ENCODE assay signal across 23 cellular contexts in genomic region chr21:34116569-34116968, GRCh38. TPM values are rescaled to one million over a fixed set of nuclear protein-coding genes. Genes with fewer than 3 reads are reported as not detected.
DNase-seq lines count a peak whose midpoint lies in the region; ATAC-seq, FAIRE-seq and TF ChIP-seq lines count a peak whose summit lies in the region.
"Had no signal": no experiment of that assay in that cellular context is flagged by ENCODE, and none has a peak within 500 bp of the region (broad histone marks: within the 10 kb centered on the region; RNA-seq: fewer than 3 reads in every experiment).

No MANE protein-coding gene starts in this region.

- H3K36me3 ChIP-seq in Caco-2 (ENCODE audit: control insufficient read depth, insufficient read depth, low read length) (no peaks in the 10 kb centered on the region), neural progenitor cell (peaks cover 16% of the 10 kb centered on the region)
- H3K36me3 ChIP-seq: Peyer's patch had no signal

- peak; percentile 42 to 83 for DNase-seq in Caco-2
- DNase-seq in GM12892 (ENCODE audit: insufficient read length), result no peak
- no peak for DNase-seq in neural progenitor cell (ENCODE audit: low spot score)
- no peak for DNase-seq in D721Med (ENCODE audit: insufficient read length, low spot score)
- DNase-seq in omental fat pad (ENCODE audit: low spot score), result no peak
- DNase-seq: Calu3; CD8-positive, alpha-beta T cell; GDM1; HCEC 1CT; IMR-90; NCI-H1105 treated with DMSO at 0.1 percent for 48 hours; NCI-H2029 treated with DMSO at 0.1 percent for 48 hours; NCI-H2171; NCI-H345; NCI-H524; NCI-H82; Peyer's patch had no signal

- POLR2A ChIA-PET in Caco-2 (lab: Charles Lee), result no interaction called here

- H3K4me3 ChIP-seq in Caco-2 (ENCODE audit: low read depth, low read length) (no peak overlapping the region), neural progenitor cell (no peak overlapping the region)
- H3K4me3 ChIP-seq: BLaER1, GM23338, Peyer's patch had no signal

- peak; percentile 82 for FAIRE-seq in GM12892 (lab: Jason Lieb, UNC)
- FAIRE-seq in endometrium (lab: Jason Lieb, UNC), result peak; percentile 78
- no peak for FAIRE-seq in D721Med (lab: Jason Lieb, UNC)
- FAIRE-seq: HTR-8/SVneo had no signal

- H3K9ac ChIP-seq in neural progenitor cell, result no peak overlapping the region
- H3K9ac ChIP-seq: BLaER1, KMS-11 had no signal

- H3K9me3 ChIP-seq in Caco-2 (no peaks in the 10 kb centered on the region), neural progenitor cell (ENCODE audit: low read depth) (no peaks in the 10 kb centered on the region)
- H3K9me3 ChIP-seq: Peyer's patch had no signal

- H3K36me3 Mint-ChIP-seq in Caco-2 (ENCODE audit: insufficient read depth, unreplicated experiment), result peaks cover 46% of the 10 kb centered on the region
- H3K36me3 Mint-ChIP-seq in neural progenitor cell, result peaks cover 63% of the 10 kb centered on the region

- no peaks in the 10 kb centered on the region for H3K27me3 ChIP-seq in Caco-2 (replicated peaks; ENCODE audit: control insufficient read depth, insufficient read depth, low read length)
- no peaks in the 10 kb centered on the region for H3K27me3 ChIP-seq in neural progenitor cell
- H3K27me3 ChIP-seq: BLaER1, Peyer's patch had no signal

- peaks cover 2% of the 10 kb centered on the region for H3F3A ChIP-seq in neural progenitor cell (ENCODE audit: low read depth)

- peaks cover 20% of the 10 kb centered on the region for H3K4me1 Mint-ChIP-seq in Caco-2 (ENCODE audit: low read depth, unreplicated experiment)
- H3K4me1 Mint-ChIP-seq in neural progenitor cell, result peaks cover 29% of the 10 kb centered on the region

- no peaks in the 10 kb centered on the region for H3K27me3 Mint-ChIP-seq in Caco-2 (ENCODE audit: insufficient read depth, unreplicated experiment)
- H3K27me3 Mint-ChIP-seq in neural progenitor cell (ENCODE audit: insufficient read depth, low read depth), result peaks cover 5% of the 10 kb centered on the region

- ATAC-seq in omental fat pad (ENCODE audit: low FRiP score) (no peak), GM19324 (IDR thresholded peaks at IDR 0.05; ENCODE audit: low FRiP score, unreplicated experiment) (no peak)
- ATAC-seq: CD8-positive, alpha-beta T cell; GM23338 had no signal

- H2AFZ ChIP-seq in neural progenitor cell (replicated peaks), result no peak overlapping the region
- H2AFZ ChIP-seq: GM23338 had no signal

- H3K4me3 Mint-ChIP-seq in Caco-2 (ENCODE audit: unreplicated experiment) (no peak overlapping the region), neural progenitor cell (no peak overlapping the region)
- H3K4me3 Mint-ChIP-seq: CD8-positive, alpha-beta T cell; GM23338 had no signal

- peaks cover 47% of the 10 kb centered on the region for H3K4me1 ChIP-seq in Caco-2
- H3K4me1 ChIP-seq in neural progenitor cell, result peaks cover 19% of the 10 kb centered on the region
- H3K4me1 ChIP-seq: BLaER1, Peyer's patch had no signal

- CTCF ChIA-PET in Caco-2 (lab: Charles Lee), result interaction anchor here (0.6 to 0.9 kb wide), 3 partner anchors 41 to 284 kb away, joined by 3 to 4 read pairs (median 4); no protein-coding TSS in a partner anchor

- no peak overlapping the region for H3K4me2 ChIP-seq in neural progenitor cell
- H3K4me2 ChIP-seq: BLaER1, GM23338, KMS-11 had no signal

- H3K9me3 Mint-ChIP-seq in Caco-2 (ENCODE audit: unreplicated experiment) (peaks cover 10% of the 10 kb centered on the region), neural progenitor cell (peaks cover 24% of the 10 kb centered on the region)
- H3K9me3 Mint-ChIP-seq: CD8-positive, alpha-beta T cell had no signal

- intact Hi-C loops in Caco-2 (cut with micrococcal nuclease; ENCODE audit: unreplicated experiment), result no loop called here

- peaks cover 46% of the 10 kb centered on the region for H4K20me1 ChIP-seq in neural progenitor cell (ENCODE audit: low read depth)

- no peak for TF ChIP-seq CTCF in Caco-2 (IDR thresholded peaks at IDR 0.05; ENCODE audit: insufficient read depth in 1 of 2, low read depth in 1 of 2, low read length in 1 of 2, severe bottlenecking in 1 of 2, unreplicated experiment in 1 of 2)
- no peak for TF ChIP-seq CTCF in neural progenitor cell (IDR thresholded peaks at IDR 0.05)
- TF ChIP-seq CTCF in D721Med (IDR thresholded peaks at IDR 0.05; ENCODE audit: insufficient read depth, missing control alignments), result no peak
- TF ChIP-seq CTCF in omental fat pad (IDR thresholded peaks at IDR 0.05), result no peak

- H3K27ac Mint-ChIP-seq in Caco-2 (ENCODE audit: unreplicated experiment) (peak overlapping the region; percentile 71), neural progenitor cell (peak overlapping the region; percentile 36)
- H3K27ac Mint-ChIP-seq: GM23338 had no signal

- peaks cover 100% of the 10 kb centered on the region for H3K79me2 ChIP-seq in neural progenitor cell (ENCODE audit: low read depth)

- H3K27ac ChIP-seq in neural progenitor cell, result no peak overlapping the region
- H3K27ac ChIP-seq: BLaER1, KMS-11 had no signal

- TF ChIP-seq POLR2A in GM12892 (IDR thresholded peaks at IDR 0.05; ENCODE audit: low read depth, low read length), result no peak

- no TSS peak for BruUV-seq in Caco-2 (replicated peaks; lab: Mats Ljungman, UMichigan)

RNA-seq across cellular contexts. Expression of gene MRPS6, which starts 43.2 kb away (rescaled TPM):
- total RNA-seq in Caco-2 (2022) (102 and 104 TPM in 2 replicates), neural progenitor cell (ENCODE audit: low replicate concordance) (67.5 and 108 TPM in 2 replicates), omental fat pad (10 to 100 TPM; 25.4 to 28.0 (median 26.1) TPM)
- 86.3 TPM for polyA plus RNA-seq in GM12892 (2012; ENCODE audit: missing spikeins)

RNA-seq across cellular contexts. Expression of gene SLC5A3, which starts 43.2 kb away (rescaled TPM):
- total RNA-seq in Caco-2 (2022) (19.1 and 19.8 TPM in 2 replicates), neural progenitor cell (ENCODE audit: low replicate concordance) (31.8 and 44.3 TPM in 2 replicates), omental fat pad (10 to 100 TPM; 14.3 to 30.1 (median 20.2) TPM)
- 12.1 TPM for polyA plus RNA-seq in GM12892 (2012; ENCODE audit: missing spikeins)

Comparison
In these comparisons a context has a peak if more than half of its experiments do, and no peak if none do; other contexts are left out.
1. DNase-seq: peak in Caco-2 (2 of 2); none in GM12892 (single experiment), neural progenitor cell (single experiment), D721Med (single experiment) and omental fat pad (single experiment).